1 cellular context compared by ENCODE assay signal in the genomic region with DNA sequence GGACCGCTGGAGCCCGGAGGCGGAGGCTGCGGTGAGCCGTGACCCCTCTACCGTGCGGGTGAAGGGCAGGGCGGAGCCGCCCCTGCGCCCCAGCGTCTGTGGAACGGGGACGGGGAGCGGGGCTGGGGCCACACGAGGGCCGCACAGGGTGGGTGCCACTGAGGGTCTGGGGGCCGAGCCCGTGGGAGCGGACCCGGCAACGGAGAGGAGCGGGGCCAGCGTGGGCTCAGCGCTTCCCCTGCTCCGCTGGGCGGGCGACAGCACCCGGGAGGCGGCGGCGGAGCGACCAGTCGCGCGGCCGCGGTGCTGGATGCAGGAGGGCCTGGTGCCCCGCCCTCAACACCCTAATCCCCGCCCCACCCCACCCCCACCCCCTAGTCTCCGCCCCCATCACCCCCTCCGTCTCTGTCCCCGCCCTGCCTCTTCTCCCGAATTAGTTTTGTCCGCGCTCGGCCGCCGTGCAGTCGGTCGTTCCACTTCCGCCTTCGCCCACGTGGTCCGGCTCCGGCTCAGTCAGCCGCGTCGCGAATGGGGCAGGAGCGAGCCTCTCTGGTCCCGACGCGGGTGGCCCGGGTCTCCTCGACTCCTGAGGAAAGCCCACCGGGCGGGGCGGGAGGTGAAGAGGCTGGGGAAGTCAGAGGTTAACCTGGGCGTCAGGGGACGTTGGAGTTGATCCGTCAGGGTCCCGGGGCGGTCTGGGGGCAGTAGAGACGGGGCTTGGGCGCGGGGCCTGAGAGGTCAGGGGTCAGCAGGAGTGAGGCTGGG.
TF ChIP-seq lines count a peak whose summit lies in the region.

A gene (plus strand): TSS at position 512 of the 765 bp plus-strand sequence. CDS start 447 bp downstream, outside the sequence.

TF ChIP-seq in HepG2, 621 proteins besides CTCF, POLR2A, EP300 and RAD21 (continued from another document and continues in another):
- TF ChIP-seq, protein P1, sequence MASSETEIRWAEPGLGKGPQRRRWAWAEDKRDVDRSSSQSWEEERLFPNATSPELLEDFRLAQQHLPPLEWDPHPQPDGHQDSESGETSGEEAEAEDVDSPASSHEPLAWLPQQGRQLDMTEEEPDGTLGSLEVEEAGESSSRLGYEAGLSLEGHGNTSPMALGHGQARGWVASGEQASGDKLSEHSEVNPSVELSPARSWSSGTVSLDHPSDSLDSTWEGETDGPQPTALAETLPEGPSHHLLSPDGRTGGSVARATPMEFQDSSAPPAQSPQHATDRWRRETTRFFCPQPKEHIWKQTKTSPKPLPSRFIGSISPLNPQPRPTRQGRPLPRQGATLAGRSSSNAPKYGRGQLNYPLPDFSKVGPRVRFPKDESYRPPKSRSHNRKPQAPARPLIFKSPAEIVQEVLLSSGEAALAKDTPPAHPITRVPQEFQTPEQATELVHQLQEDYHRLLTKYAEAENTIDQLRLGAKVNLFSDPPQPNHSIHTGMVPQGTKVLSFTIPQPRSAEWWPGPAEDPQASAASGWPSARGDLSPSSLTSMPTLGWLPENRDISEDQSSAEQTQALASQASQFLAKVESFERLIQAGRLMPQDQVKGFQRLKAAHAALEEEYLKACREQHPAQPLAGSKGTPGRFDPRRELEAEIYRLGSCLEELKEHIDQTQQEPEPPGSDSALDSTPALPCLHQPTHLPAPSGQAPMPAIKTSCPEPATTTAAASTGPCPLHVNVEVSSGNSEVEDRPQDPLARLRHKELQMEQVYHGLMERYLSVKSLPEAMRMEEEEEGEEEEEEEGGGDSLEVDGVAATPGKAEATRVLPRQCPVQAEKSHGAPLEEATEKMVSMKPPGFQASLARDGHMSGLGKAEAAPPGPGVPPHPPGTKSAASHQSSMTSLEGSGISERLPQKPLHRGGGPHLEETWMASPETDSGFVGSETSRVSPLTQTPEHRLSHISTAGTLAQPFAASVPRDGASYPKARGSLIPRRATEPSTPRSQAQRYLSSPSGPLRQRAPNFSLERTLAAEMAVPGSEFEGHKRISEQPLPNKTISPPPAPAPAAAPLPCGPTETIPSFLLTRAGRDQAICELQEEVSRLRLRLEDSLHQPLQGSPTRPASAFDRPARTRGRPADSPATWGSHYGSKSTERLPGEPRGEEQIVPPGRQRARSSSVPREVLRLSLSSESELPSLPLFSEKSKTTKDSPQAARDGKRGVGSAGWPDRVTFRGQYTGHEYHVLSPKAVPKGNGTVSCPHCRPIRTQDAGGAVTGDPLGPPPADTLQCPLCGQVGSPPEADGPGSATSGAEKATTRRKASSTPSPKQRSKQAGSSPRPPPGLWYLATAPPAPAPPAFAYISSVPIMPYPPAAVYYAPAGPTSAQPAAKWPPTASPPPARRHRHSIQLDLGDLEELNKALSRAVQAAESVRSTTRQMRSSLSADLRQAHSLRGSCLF (CRISPR knock-in tag; IDR thresholded peaks at IDR 0.05; ENCODE audit: borderline replicate concordance) = no peak
- TF ChIP-seq ZNF660 (CRISPR knock-in tag; IDR thresholded peaks at IDR 0.05; ENCODE audit: borderline replicate concordance, low read depth) (no peak), ZNF737 (CRISPR knock-in tag; IDR thresholded peaks at IDR 0.05; ENCODE audit: borderline replicate concordance) (no peak), ZNF790 (CRISPR knock-in tag; IDR thresholded peaks at IDR 0.05; ENCODE audit: borderline replicate concordance) (no peak), CBX1 (IDR thresholded peaks at IDR 0.05; ENCODE audit: low read depth) (peak; percentile 66), ZNF256 (CRISPR knock-in tag; conservative IDR thresholded peaks at IDR 0.05) (0 out of 2 replicates have a peak, but pooled peaks have one; percentile 34), ZNF713 (CRISPR knock-in tag; IDR thresholded peaks at IDR 0.05) (no peak), ZNF772 (CRISPR knock-in tag; IDR thresholded peaks at IDR 0.05) (peak; percentile 77; the same call in 1 of the 2 replicates), ZNF850 (CRISPR knock-in tag; conservative IDR thresholded peaks at IDR 0.05) (no peak), ZNF598 (CRISPR knock-in tag; IDR thresholded peaks at IDR 0.05; ENCODE audit: borderline replicate concordance) (no peak), ZNF343 (CRISPR knock-in tag; IDR thresholded peaks at IDR 0.05) (no peak), NR2C2 (CRISPR knock-in tag; IDR thresholded peaks at IDR 0.05; ENCODE audit: borderline replicate concordance) (no peak; the same call in 1 of the 2 replicates), MEIS2 (CRISPR knock-in tag; IDR thresholded peaks at IDR 0.05) (no peak), FOSL1 (CRISPR knock-in tag; IDR thresholded peaks at IDR 0.05; ENCODE audit: borderline replicate concordance) (no peak), RORA (CRISPR knock-in tag; IDR thresholded peaks at IDR 0.05) (no peak), SMC3 (IDR thresholded peaks at IDR 0.05; ENCODE audit: low read length) (no peak), ZFP41 (CRISPR knock-in tag; IDR thresholded peaks at IDR 0.05; ENCODE audit: borderline replicate concordance) (no peak), ZNF367 (CRISPR knock-in tag; IDR thresholded peaks at IDR 0.05; ENCODE audit: borderline replicate concordance) (no peak), KLF6 (CRISPR knock-in tag; IDR thresholded peaks at IDR 0.05) (peak; percentile 62; the same call in 1 of the 2 replicates), ZSCAN20 (CRISPR knock-in tag; IDR thresholded peaks at IDR 0.05; ENCODE audit: borderline replicate concordance) (peak; percentile 40; the same call in 1 of the 2 replicates), ZNF577 (CRISPR knock-in tag; IDR thresholded peaks at IDR 0.05; ENCODE audit: borderline replicate concordance, low read depth) (no peak), FIP1L1 (IDR thresholded peaks at IDR 0.05; ENCODE audit: borderline replicate concordance, insufficient read depth, low read depth, low read length) (no peak), MTF2 (CRISPR knock-in tag; IDR thresholded peaks at IDR 0.05; ENCODE audit: borderline replicate concordance) (0 out of 2 replicates have a peak, but pooled peaks have one; percentile 57), ZNF652 (CRISPR knock-in tag; IDR thresholded peaks at IDR 0.05; ENCODE audit: borderline replicate concordance, low read depth) (no peak), FOXK1 (CRISPR knock-in tag; IDR thresholded peaks at IDR 0.05; ENCODE audit: borderline replicate concordance, low read depth) (peak; percentile 57; the same call in 1 of the 2 replicates), ZFP90 (CRISPR knock-in tag; IDR thresholded peaks at IDR 0.05; ENCODE audit: borderline replicate concordance) (peak; percentile 89), SNAPC2 (CRISPR knock-in tag; IDR thresholded peaks at IDR 0.05) (no peak), CENPT (CRISPR knock-in tag; IDR thresholded peaks at IDR 0.05; ENCODE audit: low read depth) (no peak), RFX5 (IDR thresholded peaks at IDR 0.05; ENCODE audit: low read depth, low read length) (no peak), TAF1 (CRISPR knock-in tag; IDR thresholded peaks at IDR 0.05) (peak; percentile 72), SIN3B (IDR thresholded peaks at IDR 0.05; ENCODE audit: low read length) (no peak), NFIC (IDR thresholded peaks at IDR 0.05; ENCODE audit: low read length) (no peak), ZNF546 (CRISPR knock-in tag; conservative IDR thresholded peaks at IDR 0.05) (no peak; the same call in 1 of the 2 replicates)
- TF ChIP-seq, protein P2, sequence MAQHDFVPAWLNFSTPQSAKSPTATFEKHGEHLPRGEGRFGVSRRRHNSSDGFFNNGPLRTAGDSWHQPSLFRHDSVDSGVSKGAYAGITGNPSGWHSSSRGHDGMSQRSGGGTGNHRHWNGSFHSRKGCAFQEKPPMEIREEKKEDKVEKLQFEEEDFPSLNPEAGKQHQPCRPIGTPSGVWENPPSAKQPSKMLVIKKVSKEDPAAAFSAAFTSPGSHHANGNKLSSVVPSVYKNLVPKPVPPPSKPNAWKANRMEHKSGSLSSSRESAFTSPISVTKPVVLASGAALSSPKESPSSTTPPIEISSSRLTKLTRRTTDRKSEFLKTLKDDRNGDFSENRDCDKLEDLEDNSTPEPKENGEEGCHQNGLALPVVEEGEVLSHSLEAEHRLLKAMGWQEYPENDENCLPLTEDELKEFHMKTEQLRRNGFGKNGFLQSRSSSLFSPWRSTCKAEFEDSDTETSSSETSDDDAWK (CRISPR knock-in tag; IDR thresholded peaks at IDR 0.05) = no peak
- TF ChIP-seq, protein P3, sequence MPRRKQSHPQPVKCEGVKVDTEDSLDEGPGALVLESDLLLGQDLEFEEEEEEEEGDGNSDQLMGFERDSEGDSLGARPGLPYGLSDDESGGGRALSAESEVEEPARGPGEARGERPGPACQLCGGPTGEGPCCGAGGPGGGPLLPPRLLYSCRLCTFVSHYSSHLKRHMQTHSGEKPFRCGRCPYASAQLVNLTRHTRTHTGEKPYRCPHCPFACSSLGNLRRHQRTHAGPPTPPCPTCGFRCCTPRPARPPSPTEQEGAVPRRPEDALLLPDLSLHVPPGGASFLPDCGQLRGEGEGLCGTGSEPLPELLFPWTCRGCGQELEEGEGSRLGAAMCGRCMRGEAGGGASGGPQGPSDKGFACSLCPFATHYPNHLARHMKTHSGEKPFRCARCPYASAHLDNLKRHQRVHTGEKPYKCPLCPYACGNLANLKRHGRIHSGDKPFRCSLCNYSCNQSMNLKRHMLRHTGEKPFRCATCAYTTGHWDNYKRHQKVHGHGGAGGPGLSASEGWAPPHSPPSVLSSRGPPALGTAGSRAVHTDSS (CRISPR knock-in tag; conservative IDR thresholded peaks at IDR 0.05) = no peak
- TF ChIP-seq, protein P4, sequence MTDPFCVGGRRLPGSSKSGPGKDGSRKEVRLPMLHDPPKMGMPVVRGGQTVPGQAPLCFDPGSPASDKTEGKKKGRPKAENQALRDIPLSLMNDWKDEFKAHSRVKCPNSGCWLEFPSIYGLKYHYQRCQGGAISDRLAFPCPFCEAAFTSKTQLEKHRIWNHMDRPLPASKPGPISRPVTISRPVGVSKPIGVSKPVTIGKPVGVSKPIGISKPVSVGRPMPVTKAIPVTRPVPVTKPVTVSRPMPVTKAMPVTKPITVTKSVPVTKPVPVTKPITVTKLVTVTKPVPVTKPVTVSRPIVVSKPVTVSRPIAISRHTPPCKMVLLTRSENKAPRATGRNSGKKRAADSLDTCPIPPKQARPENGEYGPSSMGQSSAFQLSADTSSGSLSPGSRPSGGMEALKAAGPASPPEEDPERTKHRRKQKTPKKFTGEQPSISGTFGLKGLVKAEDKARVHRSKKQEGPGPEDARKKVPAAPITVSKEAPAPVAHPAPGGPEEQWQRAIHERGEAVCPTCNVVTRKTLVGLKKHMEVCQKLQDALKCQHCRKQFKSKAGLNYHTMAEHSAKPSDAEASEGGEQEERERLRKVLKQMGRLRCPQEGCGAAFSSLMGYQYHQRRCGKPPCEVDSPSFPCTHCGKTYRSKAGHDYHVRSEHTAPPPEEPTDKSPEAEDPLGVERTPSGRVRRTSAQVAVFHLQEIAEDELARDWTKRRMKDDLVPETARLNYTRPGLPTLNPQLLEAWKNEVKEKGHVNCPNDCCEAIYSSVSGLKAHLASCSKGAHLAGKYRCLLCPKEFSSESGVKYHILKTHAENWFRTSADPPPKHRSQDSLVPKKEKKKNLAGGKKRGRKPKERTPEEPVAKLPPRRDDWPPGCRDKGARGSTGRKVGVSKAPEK (CRISPR knock-in tag; IDR thresholded peaks at IDR 0.05; ENCODE audit: borderline replicate concordance) = no peak
- TF ChIP-seq, protein P5, sequence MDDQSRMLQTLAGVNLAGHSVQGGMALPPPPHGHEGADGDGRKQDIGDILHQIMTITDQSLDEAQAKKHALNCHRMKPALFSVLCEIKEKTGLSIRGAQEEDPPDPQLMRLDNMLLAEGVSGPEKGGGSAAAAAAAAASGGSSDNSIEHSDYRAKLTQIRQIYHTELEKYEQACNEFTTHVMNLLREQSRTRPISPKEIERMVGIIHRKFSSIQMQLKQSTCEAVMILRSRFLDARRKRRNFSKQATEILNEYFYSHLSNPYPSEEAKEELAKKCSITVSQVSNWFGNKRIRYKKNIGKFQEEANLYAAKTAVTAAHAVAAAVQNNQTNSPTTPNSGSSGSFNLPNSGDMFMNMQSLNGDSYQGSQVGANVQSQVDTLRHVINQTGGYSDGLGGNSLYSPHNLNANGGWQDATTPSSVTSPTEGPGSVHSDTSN (CRISPR knock-in tag; IDR thresholded peaks at IDR 0.05; ENCODE audit: borderline replicate concordance) = no peak
- TF ChIP-seq, protein P6, sequence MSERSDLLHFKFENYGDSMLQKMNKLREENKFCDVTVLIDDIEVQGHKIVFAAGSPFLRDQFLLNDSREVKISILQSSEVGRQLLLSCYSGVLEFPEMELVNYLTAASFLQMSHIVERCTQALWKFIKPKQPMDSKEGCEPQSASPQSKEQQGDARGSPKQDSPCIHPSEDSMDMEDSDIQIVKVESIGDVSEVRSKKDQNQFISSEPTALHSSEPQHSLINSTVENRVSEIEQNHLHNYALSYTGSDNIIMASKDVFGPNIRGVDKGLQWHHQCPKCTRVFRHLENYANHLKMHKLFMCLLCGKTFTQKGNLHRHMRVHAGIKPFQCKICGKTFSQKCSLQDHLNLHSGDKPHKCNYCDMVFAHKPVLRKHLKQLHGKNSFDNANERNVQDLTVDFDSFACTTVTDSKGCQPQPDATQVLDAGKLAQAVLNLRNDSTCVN (CRISPR knock-in tag; IDR thresholded peaks at IDR 0.05; ENCODE audit: borderline replicate concordance) = peak; percentile 26; the same call in 1 of the 2 replicates
- TF ChIP-seq, protein P7, sequence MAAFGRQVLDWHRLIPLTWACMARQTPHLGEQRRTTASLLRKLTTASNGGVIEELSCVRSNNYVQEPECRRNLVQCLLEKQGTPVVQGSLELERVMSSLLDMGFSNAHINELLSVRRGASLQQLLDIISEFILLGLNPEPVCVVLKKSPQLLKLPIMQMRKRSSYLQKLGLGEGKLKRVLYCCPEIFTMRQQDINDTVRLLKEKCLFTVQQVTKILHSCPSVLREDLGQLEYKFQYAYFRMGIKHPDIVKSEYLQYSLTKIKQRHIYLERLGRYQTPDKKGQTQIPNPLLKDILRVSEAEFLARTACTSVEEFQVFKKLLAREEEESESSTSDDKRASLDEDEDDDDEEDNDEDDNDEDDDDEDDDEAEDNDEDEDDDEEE (CRISPR knock-in tag; IDR thresholded peaks at IDR 0.05) = no peak
- TF ChIP-seq, protein P8, sequence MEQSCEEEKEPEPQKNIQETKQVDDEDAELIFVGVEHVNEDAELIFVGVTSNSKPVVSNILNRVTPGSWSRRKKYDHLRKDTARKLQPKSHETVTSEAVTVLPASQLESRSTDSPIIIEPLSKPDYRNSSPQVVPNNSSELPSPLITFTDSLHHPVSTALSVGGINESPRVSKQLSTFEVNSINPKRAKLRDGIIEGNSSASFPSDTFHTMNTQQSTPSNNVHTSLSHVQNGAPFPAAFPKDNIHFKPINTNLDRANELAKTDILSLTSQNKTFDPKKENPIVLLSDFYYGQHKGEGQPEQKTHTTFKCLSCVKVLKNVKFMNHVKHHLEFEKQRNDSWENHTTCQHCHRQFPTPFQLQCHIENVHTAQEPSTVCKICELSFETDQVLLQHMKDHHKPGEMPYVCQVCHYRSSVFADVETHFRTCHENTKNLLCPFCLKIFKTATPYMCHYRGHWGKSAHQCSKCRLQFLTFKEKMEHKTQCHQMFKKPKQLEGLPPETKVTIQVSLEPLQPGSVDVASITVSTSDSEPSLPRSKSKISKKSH (CRISPR knock-in tag; IDR thresholded peaks at IDR 0.05; ENCODE audit: borderline replicate concordance) = no peak
